ENCODE assay signal across 8 cellular contexts in genomic region chr15:69478259-69478687, GRCh38. TPM values are rescaled to one million over a fixed set of nuclear protein-coding genes. Genes with fewer than 3 reads are reported as not detected.
A peak's percentile ranks its signal among the peaks of the same experiment; 100 is the strongest.
DNase-seq lines count a peak whose midpoint lies in the region; ATAC-seq and TF ChIP-seq lines count a peak whose summit lies in the region.

No MANE protein-coding gene starts in this region.

- H3K9me3 Mint-ChIP-seq in neural crest cell = peaks cover 6% of the 10 kb centered on the region

- H3K4me1 Mint-ChIP-seq in neural crest cell = no peaks in the 10 kb centered on the region

- H3K27ac Mint-ChIP-seq in neural crest cell (ENCODE audit: unreplicated experiment) = no peak overlapping the region

- in situ Hi-C loops in ACHN (cut with HindIII; ENCODE audit: low pct_ligation_motif_present, low pct_unique_long_range_greater_than_20kb, low sequenced_read_pairs) = no loop called here

- no peak for ATAC-seq in HG02610 (IDR thresholded peaks at IDR 0.05; ENCODE audit: unreplicated experiment)

- no peaks in the 10 kb centered on the region for H3K36me3 ChIP-seq in fibroblast of lung (ENCODE audit: control insufficient read depth, insufficient read depth, low read length)

- H2AFZ ChIP-seq in fibroblast of lung (ENCODE audit: low read length) = no peak overlapping the region

- no peaks in the 10 kb centered on the region for H3K79me2 ChIP-seq in fibroblast of lung (ENCODE audit: control insufficient read depth, insufficient read depth, low read length)

- H3K36me3 Mint-ChIP-seq in neural crest cell (ENCODE audit: low read depth) = peaks cover 6% of the 10 kb centered on the region

- H3K4me3 Mint-ChIP-seq in neural crest cell = no peak overlapping the region

- peak; percentile 85 for TF ChIP-seq CTCF in GM12875 (IDR thresholded peaks at IDR 0.05; ENCODE audit: borderline replicate concordance, insufficient read depth, low read depth, low read length)
- TF ChIP-seq CTCF in fibroblast of lung (conservative IDR thresholded peaks at IDR 0.05 in 1 of 2, IDR thresholded peaks at IDR 0.05 in 1 of 2; ENCODE audit: low read depth in 1 of 2, low read length in 2 of 2) = peak; percentile 79 to 88
- peak; percentile 97 for TF ChIP-seq CTCF in neural crest cell (conservative IDR thresholded peaks at IDR 0.05)

- no peak overlapping the region for H3K4me2 ChIP-seq in fibroblast of lung (ENCODE audit: extremely low read depth, insufficient read depth, low read length)

- no peaks in the 10 kb centered on the region for H4K20me1 ChIP-seq in fibroblast of lung (ENCODE audit: control insufficient read depth, extremely low read depth, insufficient read depth, low read length)

- H3K27ac ChIP-seq in fibroblast of lung (ENCODE audit: insufficient read depth, low read length) = no peak overlapping the region

- H3K4me1 ChIP-seq in fibroblast of lung (ENCODE audit: control insufficient read depth, extremely low read depth, insufficient read depth, low read length) = no peaks in the 10 kb centered on the region

- no peaks in the 10 kb centered on the region for H3K27me3 ChIP-seq in fibroblast of lung (ENCODE audit: control insufficient read depth, insufficient read depth, low read length)

- H3K4me3 ChIP-seq in GM12875 (ENCODE audit: low read depth, low read length) (no peak overlapping the region), fibroblast of lung (replicated peaks in 1 of 4; ENCODE audit: control extremely low read depth in 1 of 4, insufficient read depth in 1 of 4, low read depth in 3 of 4, low read length in 4 of 4) (no peak overlapping the region)

- no peaks in the 10 kb centered on the region for H3K27me3 Mint-ChIP-seq in neural crest cell (ENCODE audit: low read depth)

- no peak overlapping the region for H3K9ac ChIP-seq in fibroblast of lung (ENCODE audit: insufficient read depth, low read length)

- DNase-seq in ACHN (peak; percentile 27), NCI-H2171 (lab: John Stamatoyannopoulos, UW) (peak; percentile 90), fibroblast of lung (ENCODE audit: low read depth in 2 of 2) (peak; percentile 49 to 58), neural crest cell (ENCODE audit: low read depth, low spot score) (peak; percentile 75), cerebellar nuclear complex (lab: John Stamatoyannopoulos, UW) (no peak)
- peak; percentile 55 to 61 for DNase-seq in activated CD4-positive, alpha-beta T cell treated with anti-CD3 and anti-CD28 coated beads, Interleukin-2, amount 50 U/mL, for 48 hours

- H3K9me3 ChIP-seq in fibroblast of lung (ENCODE audit: control insufficient read depth, insufficient read depth, low read depth, low read length) = no peaks in the 10 kb centered on the region

RNA-seq across cellular contexts. Expression of gene RPLP1, which starts 25.7 kb away (rescaled TPM):
- total RNA-seq in fibroblast of lung (74.7 and 82.4 TPM in 2 replicates), neural crest cell (1,595 and 1,772 TPM in 2 replicates)
- 621 and 633 TPM in 2 replicates for polyA plus RNA-seq in fibroblast of lung
- polyA plus RNA-seq in fibroblast of lung (2012) = 2,184 and 2,401 TPM in 2 replicates
- 489 and 632 TPM in 2 replicates for polyA minus RNA-seq in fibroblast of lung (ENCODE audit: low replicate concordance)

Comparison
In these comparisons a context has a peak if more than half of its experiments do, and no peak if none do; other contexts are left out.
1. DNase-seq: peak in ACHN (single experiment), NCI-H2171 (single experiment), activated CD4-positive, alpha-beta T cell treated with anti-CD3 and anti-CD28 coated beads, Interleukin-2, amount 50 U/mL, for 48 hours (2 of 2), fibroblast of lung (2 of 2) and neural crest cell (single experiment); none in cerebellar nuclear complex (0 of 2).
2. RNA of gene RPLP1, which starts 25.7 kb away (total RNA-seq): 1,595 to 1,772 TPM in neural crest cell; 74.7 to 82.4 TPM in fibroblast of lung; every median in the first group is over 10 times any median in the second.
3. Peak in every context shown above with its lines, with median percentiles within 50 percentile points of each other: CTCF ChIP-seq.